In genomic region chr5:1413611-1414241, GRCh38 we compare ENCODE assay signal across 24 cellular contexts. TPM values are rescaled to one million over a fixed set of nuclear protein-coding genes. Genes with fewer than 3 reads are reported as not detected.
"Had no signal": no experiment of that assay in that cellular context is flagged by ENCODE, and none has a peak within 500 bp of the region (broad histone marks: within the 10 kb centered on the region; RNA-seq: fewer than 3 reads in every experiment).

No MANE protein-coding gene starts in this region.

- H3K9me3 Mint-ChIP-seq: activated CD4-positive, alpha-beta T cell treated with anti-CD3 and anti-CD28 coated beads, Interleukin-2, amount 10 ng/mL, durations not matched to agents 7 days and 5 days had no signal

- H3K27me3 ChIP-seq: ascending aorta had no signal

- H3K4me1 ChIP-seq: ascending aorta, pancreas had no signal

- H3K36me3 ChIP-seq: ascending aorta, brain microvascular endothelial cell, pancreas had no signal

- H3K4me3 Mint-ChIP-seq: activated CD4-positive, alpha-beta T cell treated with anti-CD3 and anti-CD28 coated beads, Interleukin-2, amount 10 ng/mL, durations not matched to agents 7 days and 5 days; activated CD8-positive, alpha-beta T cell treated with anti-CD3 and anti-CD28 coated beads, Interleukin-2, amount 10 ng/mL, durations not matched to agents 7 days and 5 days; immature natural killer cell; nephron had no signal

- H3K27ac Mint-ChIP-seq: activated CD4-positive, alpha-beta T cell treated with anti-CD3 and anti-CD28 coated beads, Interleukin-2, amount 10 ng/mL, durations not matched to agents 7 days and 5 days; activated CD8-positive, alpha-beta T cell treated with anti-CD3 and anti-CD28 coated beads, Interleukin-2, amount 10 ng/mL, durations not matched to agents 7 days and 5 days; activated naive CD4-positive, alpha-beta T cell treated with anti-CD3 and anti-CD28 coated beads, Interleukin-2, amount 50 U/mL, for 72 hours; immature natural killer cell; nephron had no signal

- H3K36me3 Mint-ChIP-seq: activated naive CD4-positive, alpha-beta T cell treated with anti-CD3 and anti-CD28 coated beads, Interleukin-2, amount 50 U/mL, for 72 hours; immature natural killer cell had no signal

- ATAC-seq: pancreas; stimulated activated naive CD8-positive, alpha-beta T cell treated with anti-CD3 and anti-CD28 coated beads, Interleukin-15, Interleukin-2, amounts not matched to agents 100 U/mL and 50 U/mL, for 24 hours had no signal

- H3K27me3 Mint-ChIP-seq: activated CD4-positive, alpha-beta T cell treated with anti-CD3 and anti-CD28 coated beads, Interleukin-2, amount 10 ng/mL, durations not matched to agents 7 days and 5 days had no signal

- H3K4me3 ChIP-seq: ascending aorta, pancreas had no signal

- H3K27ac ChIP-seq: ascending aorta, brain microvascular endothelial cell, pancreas had no signal

- H3K9me3 ChIP-seq: ascending aorta, pancreas had no signal

- DNase-seq: activated CD4-positive, alpha-beta T cell treated with anti-CD3 and anti-CD28 coated beads, Interleukin-2, amount 10 ng/mL, durations not matched to agents 7 days and 5 days; activated CD4-positive, CD25-positive, alpha-beta regulatory T cell treated with anti-CD3 and anti-CD28 coated beads, Interleukin-2, amount 50 U/mL, for 72 hours; activated CD8-positive, alpha-beta T cell treated with anti-CD3 and anti-CD28 coated beads, Interleukin-2, amount 10 ng/mL, durations not matched to agents 7 days and 5 days; activated gamma-delta T cell treated with Interleukin-2 at 50 U/mL for 16 hours; activated T-cell treated with anti-CD3 and anti-CD28 coated beads, Interleukin-2, amount 50 U/mL, for 1 hour; brain microvascular endothelial cell; central memory CD4-positive, alpha-beta T cell; effector memory CD4-positive, alpha-beta T cell; foreskin melanocyte; immature natural killer cell; kidney glomerular epithelial cell; mesenchymal stem cell; stimulated activated CD4-positive, alpha-beta T cell treated with anti-CD3 and anti-CD28 coated beads, Interleukin-12 subunit alpha, Interleukin-12 subunit beta, amount 100 ng/mL, for 4 hours; stimulated activated CD4-positive, alpha-beta T cell treated with anti-CD3 and anti-CD28 coated beads, Interleukin-4, amount 100 ng/mL, for 4 hours; stimulated activated naive CD8-positive, alpha-beta T cell treated with anti-CD3 and anti-CD28 coated beads, Interleukin-15, Interleukin-2, amounts not matched to agents 100 U/mL and 50 U/mL, for 24 hours had no signal

- H3K4me1 Mint-ChIP-seq: activated CD4-positive, alpha-beta T cell treated with anti-CD3 and anti-CD28 coated beads, Interleukin-2, amount 10 ng/mL, durations not matched to agents 7 days and 5 days; immature natural killer cell; nephron had no signal

- FAIRE-seq: colon, pancreas had no signal

RNA-seq across cellular contexts. Expression of gene SLC6A3, which starts 31.5 kb away (rescaled TPM):
- total RNA-seq: activated CD8-positive, alpha-beta T cell treated with anti-CD3 and anti-CD28 coated beads, Interleukin-2, amount 10 ng/mL, durations not matched to agents 7 days and 5 days; activated naive CD4-positive, alpha-beta T cell treated with anti-CD3 and anti-CD28 coated beads, Interleukin-2, amount 50 U/mL, for 72 hours; ascending aorta; dermis microvascular lymphatic vessel endothelial cell; liver; mononuclear cell; pancreas; renal cortical epithelial cell had no signal
- polyA plus RNA-seq: immature natural killer cell, liver, pancreas had no signal
